ENCODE assay signal across 29 cellular contexts in the genomic region with DNA sequence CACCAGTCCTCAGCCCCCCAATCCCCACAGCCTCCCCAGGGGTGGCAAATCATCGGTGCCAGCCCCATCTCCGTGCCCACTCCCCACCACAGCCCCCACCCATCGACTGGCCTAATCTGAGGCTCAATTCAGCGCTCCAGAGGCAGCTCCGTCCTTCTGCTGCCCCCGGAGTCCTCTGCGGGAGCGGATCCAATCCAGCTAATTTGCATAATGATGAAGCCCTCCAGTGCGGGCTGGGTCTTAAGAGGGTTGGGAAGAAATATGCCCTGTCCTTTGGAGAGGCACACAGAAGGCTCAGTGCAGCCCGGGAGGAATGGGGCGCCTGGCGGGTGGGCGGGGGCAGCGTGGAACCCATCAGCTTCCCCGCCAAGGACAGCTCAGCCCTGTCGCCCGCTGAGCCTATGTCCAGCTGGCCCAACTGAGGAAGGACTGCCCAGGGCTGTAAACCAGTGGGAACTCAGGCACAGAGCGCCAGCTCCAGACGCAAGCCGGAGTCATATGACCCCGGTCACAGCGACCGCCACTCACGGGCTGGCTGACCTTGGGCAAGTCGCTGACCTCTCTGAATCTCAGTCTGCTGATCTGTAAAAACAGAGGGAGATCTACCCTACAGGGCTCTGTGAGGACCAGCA.
A peak's percentile ranks its signal among the peaks of the same experiment; 100 is the strongest.
DNase-seq lines count a peak whose midpoint lies in the region; ATAC-seq and TF ChIP-seq lines count a peak whose summit lies in the region.
"Had no signal": no experiment of that assay in that cellular context is flagged by ENCODE, and none has a peak within 500 bp of the region (broad histone marks: within the 10 kb centered on the region; RNA-seq: fewer than 3 reads in every experiment).

No MANE protein-coding gene starts in this region.

- TF ChIP-seq CTCF in astrocyte of the cerebellum (IDR thresholded peaks at IDR 0.05; ENCODE audit: low read depth, low read length, missing control alignments) (no peak), vagina (IDR thresholded peaks at IDR 0.05) (no peak)

- ATAC-seq in left lobe of liver = no peak
- no peak for ATAC-seq in activated T-cell treated with anti-CD3 and anti-CD28 coated beads, Interleukin-2, amount 50 U/mL, for 4 hours
- ATAC-seq: activated CD8-positive, alpha-beta T cell treated with anti-CD3 and anti-CD28 coated beads, Interleukin-2, amount 10 ng/mL, durations not matched to agents 7 days and 5 days; activated T-helper 17 cell treated with anti-CD3 and anti-CD28 coated beads, Interleukin-2, amount 50 U/mL, for 72 hours; natural killer cell treated with Interleukin-12 subunit alpha and Interleukin-12 subunit beta and Interleukin-15 and Interleukin-18, amount 100 ng/mL, for 72 hours; pancreas; Right ventricle myocardium inferior; stimulated activated naive CD8-positive, alpha-beta T cell treated with anti-CD3 and anti-CD28 coated beads, Interleukin-15, amount 100 ng/mL, for 72 hours had no signal

- H3K9me3 ChIP-seq in vagina = no peaks in the 10 kb centered on the region
- H3K9me3 ChIP-seq: esophagus muscularis mucosa, heart right ventricle, pancreas had no signal

- intact Hi-C loops in vagina (cut with DNase I) = no loop called here

- no peaks in the 10 kb centered on the region for H3K36me3 ChIP-seq in vagina
- H3K36me3 ChIP-seq: cardiac muscle cell, esophagus muscularis mucosa, heart right ventricle, pancreas had no signal

- in situ Hi-C loops in astrocyte of the cerebellum (cut with HindIII; ENCODE audit: low sequenced_read_pairs) = no loop called here

- no peaks in the 10 kb centered on the region for H3K36me3 Mint-ChIP-seq in activated T-cell treated with anti-CD3 and anti-CD28 coated beads, Interleukin-2, amount 50 U/mL, for 4 hours (ENCODE audit: insufficient read depth)
- H3K36me3 Mint-ChIP-seq: activated naive CD4-positive, alpha-beta T cell treated with anti-CD3 and anti-CD28 coated beads, Interleukin-2, amount 10 ng/mL, durations not matched to agents 7 days and 5 days; natural killer cell treated with Interleukin-12 subunit alpha and Interleukin-12 subunit beta and Interleukin-15 and Interleukin-18, amount 100 ng/mL, for 72 hours had no signal

- no peaks in the 10 kb centered on the region for H3K27me3 ChIP-seq in vagina
- H3K27me3 ChIP-seq: cardiac muscle cell, esophagus muscularis mucosa, heart right ventricle, pancreas had no signal

- TF ChIP-seq POLR2A in vagina (IDR thresholded peaks at IDR 0.05) = no peak

- H3K4me3 ChIP-seq in astrocyte of the cerebellum (ENCODE audit: low read depth, low read length) (peak overlapping the region; percentile 2), vagina (no peak overlapping the region)
- H3K4me3 ChIP-seq: cardiac muscle cell, esophagus muscularis mucosa, heart right ventricle, lung, pancreas, PC-9 had no signal

- no peaks in the 10 kb centered on the region for H3K27me3 Mint-ChIP-seq in activated T-cell treated with anti-CD3 and anti-CD28 coated beads, Interleukin-2, amount 50 U/mL, for 4 hours (ENCODE audit: low read depth)
- H3K27me3 Mint-ChIP-seq: activated T-helper 17 cell treated with anti-CD3 and anti-CD28 coated beads, Interleukin-2, amount 50 U/mL, for 72 hours; dendritic cell treated with granulocyte-macrophage colony-stimulating factor and Interleukin-4, amounts not matched to agents 40 ng/mL and 50 ng/mL, for 4 days; stimulated activated naive CD8-positive, alpha-beta T cell treated with anti-CD3 and anti-CD28 coated beads, Interleukin-15, amount 100 ng/mL, for 72 hours had no signal

- DNase-seq in NCI-H146 (lab: John Stamatoyannopoulos, UW) (peak; percentile 74), NCI-H146 treated with DMSO at 0.1 percent for 48 hours (lab: John Stamatoyannopoulos, UW; ENCODE audit: unreplicated experiment) (no peak), astrocyte of the cerebellum (ENCODE audit: low read depth) (no peak), left kidney (ENCODE audit: low read depth, low spot score) (peak; percentile 24), vagina (ENCODE audit: extremely low spot score in 2 of 2) (no peak), left lobe of liver (ENCODE audit: low spot score) (no peak)
- no peak for DNase-seq in activated CD4-positive, alpha-beta T cell treated with anti-CD3 and anti-CD28 coated beads, Interleukin-2, amount 50 U/mL, for 48 hours
- no peak for DNase-seq in activated T-cell treated with anti-CD3 and anti-CD28 coated beads, Interleukin-2, amount 50 U/mL, for 4 hours
- DNase-seq: 8988T; activated CD8-positive, alpha-beta T cell treated with anti-CD3 and anti-CD28 coated beads, Interleukin-2, amount 10 ng/mL, durations not matched to agents 7 days and 5 days; activated naive CD4-positive, alpha-beta T cell treated with anti-CD3 and anti-CD28 coated beads, Interleukin-2, amount 10 ng/mL, durations not matched to agents 7 days and 5 days; amniotic stem cell; Calu3; foreskin fibroblast; heart right ventricle; kidney; NCI-H510A; pancreas; PC-9; stimulated activated CD4-positive, alpha-beta T cell treated with anti-CD3 and anti-CD28 coated beads, Interleukin-2, amount 100 ng/mL, for 24 hours; stimulated activated CD8-positive, alpha-beta memory T cell treated with anti-CD3 and anti-CD28 coated beads, Interleukin-4, amount 100 ng/mL, for 48 hours; stimulated activated naive CD8-positive, alpha-beta T cell treated with anti-CD3 and anti-CD28 coated beads, Interleukin-15, amount 100 ng/mL, for 72 hours had no signal

- H3K4me1 ChIP-seq in vagina = peaks cover 36% of the 10 kb centered on the region
- H3K4me1 ChIP-seq: pancreas had no signal

- H3K4me3 Mint-ChIP-seq in activated T-cell treated with anti-CD3 and anti-CD28 coated beads, Interleukin-2, amount 50 U/mL, for 4 hours = no peak overlapping the region
- H3K4me3 Mint-ChIP-seq: activated CD8-positive, alpha-beta T cell treated with anti-CD3 and anti-CD28 coated beads, Interleukin-2, amount 10 ng/mL, durations not matched to agents 7 days and 5 days; activated naive CD4-positive, alpha-beta T cell treated with anti-CD3 and anti-CD28 coated beads, Interleukin-2, amount 10 ng/mL, durations not matched to agents 7 days and 5 days; activated T-helper 17 cell treated with anti-CD3 and anti-CD28 coated beads, Interleukin-2, amount 50 U/mL, for 72 hours; dendritic cell treated with granulocyte-macrophage colony-stimulating factor and Interleukin-4, amounts not matched to agents 40 ng/mL and 50 ng/mL, for 4 days; natural killer cell treated with Interleukin-12 subunit alpha and Interleukin-12 subunit beta and Interleukin-15 and Interleukin-18, amount 100 ng/mL, for 72 hours; stimulated activated naive CD8-positive, alpha-beta T cell treated with anti-CD3 and anti-CD28 coated beads, Interleukin-15, amount 100 ng/mL, for 72 hours had no signal

- H3K9me3 Mint-ChIP-seq in activated T-cell treated with anti-CD3 and anti-CD28 coated beads, Interleukin-2, amount 50 U/mL, for 4 hours = no peaks in the 10 kb centered on the region
- H3K9me3 Mint-ChIP-seq: activated T-helper 17 cell treated with anti-CD3 and anti-CD28 coated beads, Interleukin-2, amount 50 U/mL, for 72 hours; natural killer cell treated with Interleukin-12 subunit alpha and Interleukin-12 subunit beta and Interleukin-15 and Interleukin-18, amount 100 ng/mL, for 72 hours had no signal

- peak overlapping the region; percentile 69 for H3K27ac ChIP-seq in vagina
- H3K27ac ChIP-seq: cardiac muscle cell, heart right ventricle, pancreas, PC-9 had no signal

- no peaks in the 10 kb centered on the region for H3K4me1 Mint-ChIP-seq in activated T-cell treated with anti-CD3 and anti-CD28 coated beads, Interleukin-2, amount 50 U/mL, for 4 hours (ENCODE audit: low read depth)
- H3K4me1 Mint-ChIP-seq: activated naive CD4-positive, alpha-beta T cell treated with anti-CD3 and anti-CD28 coated beads, Interleukin-2, amount 10 ng/mL, durations not matched to agents 7 days and 5 days; activated T-helper 17 cell treated with anti-CD3 and anti-CD28 coated beads, Interleukin-2, amount 50 U/mL, for 72 hours; stimulated activated naive CD8-positive, alpha-beta T cell treated with anti-CD3 and anti-CD28 coated beads, Interleukin-15, amount 100 ng/mL, for 72 hours had no signal

Comparison
In these comparisons a context has a peak if more than half of its experiments do, and no peak if none do; other contexts are left out.
1. DNase-seq: peak in NCI-H146 (single experiment) and left kidney (single experiment); none in NCI-H146 treated with DMSO at 0.1 percent for 48 hours (single experiment), astrocyte of the cerebellum (single experiment), vagina (0 of 2), activated CD4-positive, alpha-beta T cell treated with anti-CD3 and anti-CD28 coated beads, Interleukin-2, amount 50 U/mL, for 48 hours (0 of 2), left lobe of liver (single experiment) and activated T-cell treated with anti-CD3 and anti-CD28 coated beads, Interleukin-2, amount 50 U/mL, for 4 hours (single experiment).